20 cellular contexts compared by ENCODE assay signal in genomic region chr2:61363580-61363979, GRCh38.
"Had no signal": no experiment of that assay in that cellular context is flagged by ENCODE, and none has a peak within 500 bp of the region (broad histone marks: within the 10 kb centered on the region; RNA-seq: fewer than 3 reads in every experiment).

No MANE protein-coding gene starts in this region.

- H3K4me3 ChIP-seq: body of pancreas, left lung, lung, sigmoid colon, thoracic aorta, upper lobe of right lung had no signal

- FAIRE-seq: endometrium, TTC549 had no signal

- ATAC-seq: activated naive CD8-positive, alpha-beta T cell treated with anti-CD3 and anti-CD28 coated beads, Interleukin-2, amount 50 U/mL, for 24 hours; body of pancreas; left lung; naive thymus-derived CD4-positive, alpha-beta T cell; T-cell; upper lobe of right lung had no signal

- H3K27me3 ChIP-seq: body of pancreas, left lung, sigmoid colon, upper lobe of right lung had no signal

- H3K9me3 ChIP-seq: body of pancreas, left lung, sigmoid colon, thoracic aorta, upper lobe of right lung had no signal

- DNase-seq: activated CD4-positive, CD25-positive, alpha-beta regulatory T cell treated with anti-CD3 and anti-CD28 coated beads, Interleukin-2, amount 50 U/mL, for 72 hours; activated effector memory CD4-positive, alpha-beta T cell treated with Interleukin-2 at 50 U/mL for 16 hours; activated naive CD4-positive, alpha-beta T cell treated with anti-CD3 and anti-CD28 coated beads, Interleukin-2, amount 10 ng/mL, durations not matched to agents 7 days and 5 days; activated naive CD8-positive, alpha-beta T cell treated with anti-CD3 and anti-CD28 coated beads, Interleukin-2, amount 50 U/mL, for 24 hours; activated T-cell treated with anti-CD3 and anti-CD28 coated beads, Interleukin-2, amount 50 U/mL, for 1 hour; body of pancreas; kidney glomerular epithelial cell; left lung; naive thymus-derived CD4-positive, alpha-beta T cell; retina; sigmoid colon; stimulated activated CD4-positive, alpha-beta T cell treated with anti-CD3 and anti-CD28 coated beads, Interleukin-4, amount 100 ng/mL, for 1 hour; stimulated activated naive CD4-positive, alpha-beta T cell treated with Interleukin-2 at 50 U/mL for 16 hours; T-cell; upper lobe of right lung; WERI-Rb-1 had no signal

- H3K27ac ChIP-seq: body of pancreas, left lung, sigmoid colon, thoracic aorta, upper lobe of right lung, WERI-Rb-1 had no signal
